1 cellular context compared by ENCODE assay signal in the genomic region with DNA sequence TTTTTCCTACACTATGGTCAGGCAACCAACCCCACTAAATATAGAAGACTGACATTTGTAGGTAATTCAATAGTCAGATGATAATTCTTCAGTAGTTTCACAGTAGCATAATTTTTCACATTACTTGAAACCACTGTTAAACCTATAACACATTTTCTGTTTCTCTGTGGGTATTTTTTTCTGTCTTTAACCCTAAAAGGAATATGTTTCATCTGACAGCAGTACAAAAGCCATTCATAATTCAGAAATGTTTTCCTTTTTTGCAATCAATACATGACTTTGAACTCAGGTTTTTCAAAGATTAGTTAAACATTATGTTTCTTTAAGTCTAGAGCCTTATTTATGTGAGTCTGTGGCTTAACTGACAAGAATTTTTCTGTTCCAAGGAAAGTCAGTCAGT.
TF ChIP-seq lines count a peak whose summit lies in the region.

No MANE protein-coding gene starts in this region.

TF ChIP-seq in HepG2, 621 proteins besides CTCF, POLR2A, EP300 and RAD21 (continued from another document and continues in another):
- TF ChIP-seq, protein P1, sequence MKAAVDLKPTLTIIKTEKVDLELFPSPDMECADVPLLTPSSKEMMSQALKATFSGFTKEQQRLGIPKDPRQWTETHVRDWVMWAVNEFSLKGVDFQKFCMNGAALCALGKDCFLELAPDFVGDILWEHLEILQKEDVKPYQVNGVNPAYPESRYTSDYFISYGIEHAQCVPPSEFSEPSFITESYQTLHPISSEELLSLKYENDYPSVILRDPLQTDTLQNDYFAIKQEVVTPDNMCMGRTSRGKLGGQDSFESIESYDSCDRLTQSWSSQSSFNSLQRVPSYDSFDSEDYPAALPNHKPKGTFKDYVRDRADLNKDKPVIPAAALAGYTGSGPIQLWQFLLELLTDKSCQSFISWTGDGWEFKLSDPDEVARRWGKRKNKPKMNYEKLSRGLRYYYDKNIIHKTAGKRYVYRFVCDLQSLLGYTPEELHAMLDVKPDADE (CRISPR knock-in tag; IDR thresholded peaks at IDR 0.05) = no peak
- TF ChIP-seq, protein P2, sequence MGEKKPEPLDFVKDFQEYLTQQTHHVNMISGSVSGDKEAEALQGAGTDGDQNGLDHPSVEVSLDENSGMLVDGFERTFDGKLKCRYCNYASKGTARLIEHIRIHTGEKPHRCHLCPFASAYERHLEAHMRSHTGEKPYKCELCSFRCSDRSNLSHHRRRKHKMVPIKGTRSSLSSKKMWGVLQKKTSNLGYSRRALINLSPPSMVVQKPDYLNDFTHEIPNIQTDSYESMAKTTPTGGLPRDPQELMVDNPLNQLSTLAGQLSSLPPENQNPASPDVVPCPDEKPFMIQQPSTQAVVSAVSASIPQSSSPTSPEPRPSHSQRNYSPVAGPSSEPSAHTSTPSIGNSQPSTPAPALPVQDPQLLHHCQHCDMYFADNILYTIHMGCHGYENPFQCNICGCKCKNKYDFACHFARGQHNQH (CRISPR knock-in tag; IDR thresholded peaks at IDR 0.05) = no peak; the same call in 1 of the 2 replicates
- TF ChIP-seq MED1 (CRISPR knock-in tag; IDR thresholded peaks at IDR 0.05) (peak; percentile 33; the same call in 1 of the 2 replicates), THAP11 (CRISPR knock-in tag; IDR thresholded peaks at IDR 0.05) (peak; percentile 49; the same call in 1 of the 2 replicates), KDM6A (CRISPR knock-in tag; IDR thresholded peaks at IDR 0.05; ENCODE audit: low read depth) (peak; percentile 84; the same call in 1 of the 2 replicates), ZNF317 (CRISPR knock-in tag; IDR thresholded peaks at IDR 0.05) (no peak), RNF2 (conservative IDR thresholded peaks at IDR 0.05; ENCODE audit: low read depth) (no peak), ZNF761 (CRISPR knock-in tag; conservative IDR thresholded peaks at IDR 0.05) (no peak), KDM1A (CRISPR knock-in tag; IDR thresholded peaks at IDR 0.05) (no peak), REXO4 (CRISPR knock-in tag; IDR thresholded peaks at IDR 0.05; ENCODE audit: borderline replicate concordance) (no peak), NR2F2 (IDR thresholded peaks at IDR 0.05; ENCODE audit: borderline replicate concordance, low read depth) (no peak), FOXJ3 (CRISPR knock-in tag; IDR thresholded peaks at IDR 0.05; ENCODE audit: borderline replicate concordance) (peak; percentile 84; the same call in 1 of the 2 replicates), FOXA3 (CRISPR knock-in tag; IDR thresholded peaks at IDR 0.05) (peak; percentile 66), LCORL (IDR thresholded peaks at IDR 0.05) (no peak), LCORL (CRISPR knock-in tag; IDR thresholded peaks at IDR 0.05) (no peak), SRY (CRISPR knock-in tag; IDR thresholded peaks at IDR 0.05) (no peak), ZNF607 (CRISPR knock-in tag; IDR thresholded peaks at IDR 0.05; ENCODE audit: borderline replicate concordance) (no peak), HES4 (CRISPR knock-in tag; IDR thresholded peaks at IDR 0.05; ENCODE audit: borderline replicate concordance) (no peak), SSRP1 (CRISPR knock-in tag; IDR thresholded peaks at IDR 0.05) (0 out of 2 replicates have a peak, but pooled peaks have one; percentile 81), BCL6 (CRISPR knock-in tag; IDR thresholded peaks at IDR 0.05) (peak; percentile 84), TAF15 (IDR thresholded peaks at IDR 0.05; ENCODE audit: low read depth, low read length, poor library complexity, severe bottlenecking) (no peak), HMGA1 (CRISPR knock-in tag; conservative IDR thresholded peaks at IDR 0.05) (no peak), ZNF569 (CRISPR knock-in tag; IDR thresholded peaks at IDR 0.05; ENCODE audit: borderline replicate concordance) (no peak), MIER3 (CRISPR knock-in tag; IDR thresholded peaks at IDR 0.05; ENCODE audit: borderline replicate concordance) (peak; percentile 59; the same call in 1 of the 2 replicates), ATAD3A (CRISPR knock-in tag; IDR thresholded peaks at IDR 0.05) (no peak), CHCHD3 (CRISPR knock-in tag; IDR thresholded peaks at IDR 0.05) (no peak), ZNF230 (CRISPR knock-in tag; IDR thresholded peaks at IDR 0.05) (no peak), ZNF326 (CRISPR knock-in tag; IDR thresholded peaks at IDR 0.05; ENCODE audit: borderline replicate concordance) (no peak), ZSCAN20 (CRISPR knock-in tag; IDR thresholded peaks at IDR 0.05; ENCODE audit: borderline replicate concordance) (no peak), ZNF614 (CRISPR knock-in tag; IDR thresholded peaks at IDR 0.05; ENCODE audit: borderline replicate concordance) (0 out of 2 replicates have a peak, but pooled peaks have one; percentile 18), NFE2L1 (CRISPR knock-in tag; IDR thresholded peaks at IDR 0.05; ENCODE audit: borderline replicate concordance) (no peak), KAT8 (CRISPR knock-in tag; IDR thresholded peaks at IDR 0.05) (peak; percentile 50; the same call in 1 of the 2 replicates), TOE1 (CRISPR knock-in tag; IDR thresholded peaks at IDR 0.05) (no peak)
- TF ChIP-seq, protein P3, sequence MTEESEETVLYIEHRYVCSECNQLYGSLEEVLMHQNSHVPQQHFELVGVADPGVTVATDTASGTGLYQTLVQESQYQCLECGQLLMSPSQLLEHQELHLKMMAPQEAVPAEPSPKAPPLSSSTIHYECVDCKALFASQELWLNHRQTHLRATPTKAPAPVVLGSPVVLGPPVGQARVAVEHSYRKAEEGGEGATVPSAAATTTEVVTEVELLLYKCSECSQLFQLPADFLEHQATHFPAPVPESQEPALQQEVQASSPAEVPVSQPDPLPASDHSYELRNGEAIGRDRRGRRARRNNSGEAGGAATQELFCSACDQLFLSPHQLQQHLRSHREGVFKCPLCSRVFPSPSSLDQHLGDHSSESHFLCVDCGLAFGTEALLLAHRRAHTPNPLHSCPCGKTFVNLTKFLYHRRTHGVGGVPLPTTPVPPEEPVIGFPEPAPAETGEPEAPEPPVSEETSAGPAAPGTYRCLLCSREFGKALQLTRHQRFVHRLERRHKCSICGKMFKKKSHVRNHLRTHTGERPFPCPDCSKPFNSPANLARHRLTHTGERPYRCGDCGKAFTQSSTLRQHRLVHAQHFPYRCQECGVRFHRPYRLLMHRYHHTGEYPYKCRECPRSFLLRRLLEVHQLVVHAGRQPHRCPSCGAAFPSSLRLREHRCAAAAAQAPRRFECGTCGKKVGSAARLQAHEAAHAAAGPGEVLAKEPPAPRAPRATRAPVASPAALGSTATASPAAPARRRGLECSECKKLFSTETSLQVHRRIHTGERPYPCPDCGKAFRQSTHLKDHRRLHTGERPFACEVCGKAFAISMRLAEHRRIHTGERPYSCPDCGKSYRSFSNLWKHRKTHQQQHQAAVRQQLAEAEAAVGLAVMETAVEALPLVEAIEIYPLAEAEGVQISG (CRISPR knock-in tag; IDR thresholded peaks at IDR 0.05) = no peak
- TF ChIP-seq, protein P4, sequence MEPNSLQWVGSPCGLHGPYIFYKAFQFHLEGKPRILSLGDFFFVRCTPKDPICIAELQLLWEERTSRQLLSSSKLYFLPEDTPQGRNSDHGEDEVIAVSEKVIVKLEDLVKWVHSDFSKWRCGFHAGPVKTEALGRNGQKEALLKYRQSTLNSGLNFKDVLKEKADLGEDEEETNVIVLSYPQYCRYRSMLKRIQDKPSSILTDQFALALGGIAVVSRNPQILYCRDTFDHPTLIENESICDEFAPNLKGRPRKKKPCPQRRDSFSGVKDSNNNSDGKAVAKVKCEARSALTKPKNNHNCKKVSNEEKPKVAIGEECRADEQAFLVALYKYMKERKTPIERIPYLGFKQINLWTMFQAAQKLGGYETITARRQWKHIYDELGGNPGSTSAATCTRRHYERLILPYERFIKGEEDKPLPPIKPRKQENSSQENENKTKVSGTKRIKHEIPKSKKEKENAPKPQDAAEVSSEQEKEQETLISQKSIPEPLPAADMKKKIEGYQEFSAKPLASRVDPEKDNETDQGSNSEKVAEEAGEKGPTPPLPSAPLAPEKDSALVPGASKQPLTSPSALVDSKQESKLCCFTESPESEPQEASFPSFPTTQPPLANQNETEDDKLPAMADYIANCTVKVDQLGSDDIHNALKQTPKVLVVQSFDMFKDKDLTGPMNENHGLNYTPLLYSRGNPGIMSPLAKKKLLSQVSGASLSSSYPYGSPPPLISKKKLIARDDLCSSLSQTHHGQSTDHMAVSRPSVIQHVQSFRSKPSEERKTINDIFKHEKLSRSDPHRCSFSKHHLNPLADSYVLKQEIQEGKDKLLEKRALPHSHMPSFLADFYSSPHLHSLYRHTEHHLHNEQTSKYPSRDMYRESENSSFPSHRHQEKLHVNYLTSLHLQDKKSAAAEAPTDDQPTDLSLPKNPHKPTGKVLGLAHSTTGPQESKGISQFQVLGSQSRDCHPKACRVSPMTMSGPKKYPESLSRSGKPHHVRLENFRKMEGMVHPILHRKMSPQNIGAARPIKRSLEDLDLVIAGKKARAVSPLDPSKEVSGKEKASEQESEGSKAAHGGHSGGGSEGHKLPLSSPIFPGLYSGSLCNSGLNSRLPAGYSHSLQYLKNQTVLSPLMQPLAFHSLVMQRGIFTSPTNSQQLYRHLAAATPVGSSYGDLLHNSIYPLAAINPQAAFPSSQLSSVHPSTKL (CRISPR knock-in tag; IDR thresholded peaks at IDR 0.05) = peak; percentile 96
- TF ChIP-seq, protein P5, sequence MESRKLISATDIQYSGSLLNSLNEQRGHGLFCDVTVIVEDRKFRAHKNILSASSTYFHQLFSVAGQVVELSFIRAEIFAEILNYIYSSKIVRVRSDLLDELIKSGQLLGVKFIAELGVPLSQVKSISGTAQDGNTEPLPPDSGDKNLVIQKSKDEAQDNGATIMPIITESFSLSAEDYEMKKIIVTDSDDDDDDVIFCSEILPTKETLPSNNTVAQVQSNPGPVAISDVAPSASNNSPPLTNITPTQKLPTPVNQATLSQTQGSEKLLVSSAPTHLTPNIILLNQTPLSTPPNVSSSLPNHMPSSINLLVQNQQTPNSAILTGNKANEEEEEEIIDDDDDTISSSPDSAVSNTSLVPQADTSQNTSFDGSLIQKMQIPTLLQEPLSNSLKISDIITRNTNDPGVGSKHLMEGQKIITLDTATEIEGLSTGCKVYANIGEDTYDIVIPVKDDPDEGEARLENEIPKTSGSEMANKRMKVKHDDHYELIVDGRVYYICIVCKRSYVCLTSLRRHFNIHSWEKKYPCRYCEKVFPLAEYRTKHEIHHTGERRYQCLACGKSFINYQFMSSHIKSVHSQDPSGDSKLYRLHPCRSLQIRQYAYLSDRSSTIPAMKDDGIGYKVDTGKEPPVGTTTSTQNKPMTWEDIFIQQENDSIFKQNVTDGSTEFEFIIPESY (CRISPR knock-in tag; IDR thresholded peaks at IDR 0.05) = no peak
- TF ChIP-seq, protein P6, sequence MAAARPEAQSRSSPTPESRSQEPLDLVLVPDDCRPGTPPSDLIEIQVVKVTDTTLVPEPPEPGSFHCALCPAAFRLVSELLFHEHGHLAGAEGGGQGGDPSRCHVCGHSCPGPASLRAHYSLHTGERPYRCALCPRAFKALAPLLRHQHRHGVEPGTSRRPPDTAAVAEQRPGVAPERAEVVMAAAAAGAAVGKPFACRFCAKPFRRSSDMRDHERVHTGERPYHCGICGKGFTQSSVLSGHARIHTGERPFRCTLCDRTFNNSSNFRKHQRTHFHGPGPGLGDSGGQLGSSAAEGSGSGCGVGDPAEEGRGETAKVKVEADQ (CRISPR knock-in tag; IDR thresholded peaks at IDR 0.05; ENCODE audit: borderline replicate concordance) = no peak
- TF ChIP-seq, protein P7, sequence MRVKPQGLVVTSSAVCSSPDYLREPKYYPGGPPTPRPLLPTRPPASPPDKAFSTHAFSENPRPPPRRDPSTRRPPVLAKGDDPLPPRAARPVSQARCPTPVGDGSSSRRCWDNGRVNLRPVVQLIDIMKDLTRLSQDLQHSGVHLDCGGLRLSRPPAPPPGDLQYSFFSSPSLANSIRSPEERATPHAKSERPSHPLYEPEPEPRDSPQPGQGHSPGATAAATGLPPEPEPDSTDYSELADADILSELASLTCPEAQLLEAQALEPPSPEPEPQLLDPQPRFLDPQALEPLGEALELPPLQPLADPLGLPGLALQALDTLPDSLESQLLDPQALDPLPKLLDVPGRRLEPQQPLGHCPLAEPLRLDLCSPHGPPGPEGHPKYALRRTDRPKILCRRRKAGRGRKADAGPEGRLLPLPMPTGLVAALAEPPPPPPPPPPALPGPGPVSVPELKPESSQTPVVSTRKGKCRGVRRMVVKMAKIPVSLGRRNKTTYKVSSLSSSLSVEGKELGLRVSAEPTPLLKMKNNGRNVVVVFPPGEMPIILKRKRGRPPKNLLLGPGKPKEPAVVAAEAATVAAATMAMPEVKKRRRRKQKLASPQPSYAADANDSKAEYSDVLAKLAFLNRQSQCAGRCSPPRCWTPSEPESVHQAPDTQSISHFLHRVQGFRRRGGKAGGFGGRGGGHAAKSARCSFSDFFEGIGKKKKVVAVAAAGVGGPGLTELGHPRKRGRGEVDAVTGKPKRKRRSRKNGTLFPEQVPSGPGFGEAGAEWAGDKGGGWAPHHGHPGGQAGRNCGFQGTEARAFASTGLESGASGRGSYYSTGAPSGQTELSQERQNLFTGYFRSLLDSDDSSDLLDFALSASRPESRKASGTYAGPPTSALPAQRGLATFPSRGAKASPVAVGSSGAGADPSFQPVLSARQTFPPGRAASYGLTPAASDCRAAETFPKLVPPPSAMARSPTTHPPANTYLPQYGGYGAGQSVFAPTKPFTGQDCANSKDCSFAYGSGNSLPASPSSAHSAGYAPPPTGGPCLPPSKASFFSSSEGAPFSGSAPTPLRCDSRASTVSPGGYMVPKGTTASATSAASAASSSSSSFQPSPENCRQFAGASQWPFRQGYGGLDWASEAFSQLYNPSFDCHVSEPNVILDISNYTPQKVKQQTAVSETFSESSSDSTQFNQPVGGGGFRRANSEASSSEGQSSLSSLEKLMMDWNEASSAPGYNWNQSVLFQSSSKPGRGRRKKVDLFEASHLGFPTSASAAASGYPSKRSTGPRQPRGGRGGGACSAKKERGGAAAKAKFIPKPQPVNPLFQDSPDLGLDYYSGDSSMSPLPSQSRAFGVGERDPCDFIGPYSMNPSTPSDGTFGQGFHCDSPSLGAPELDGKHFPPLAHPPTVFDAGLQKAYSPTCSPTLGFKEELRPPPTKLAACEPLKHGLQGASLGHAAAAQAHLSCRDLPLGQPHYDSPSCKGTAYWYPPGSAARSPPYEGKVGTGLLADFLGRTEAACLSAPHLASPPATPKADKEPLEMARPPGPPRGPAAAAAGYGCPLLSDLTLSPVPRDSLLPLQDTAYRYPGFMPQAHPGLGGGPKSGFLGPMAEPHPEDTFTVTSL (CRISPR knock-in tag; IDR thresholded peaks at IDR 0.05; ENCODE audit: borderline replicate concordance) = peak; percentile 73; the same call in 1 of the 2 replicates
- TF ChIP-seq, protein P8, sequence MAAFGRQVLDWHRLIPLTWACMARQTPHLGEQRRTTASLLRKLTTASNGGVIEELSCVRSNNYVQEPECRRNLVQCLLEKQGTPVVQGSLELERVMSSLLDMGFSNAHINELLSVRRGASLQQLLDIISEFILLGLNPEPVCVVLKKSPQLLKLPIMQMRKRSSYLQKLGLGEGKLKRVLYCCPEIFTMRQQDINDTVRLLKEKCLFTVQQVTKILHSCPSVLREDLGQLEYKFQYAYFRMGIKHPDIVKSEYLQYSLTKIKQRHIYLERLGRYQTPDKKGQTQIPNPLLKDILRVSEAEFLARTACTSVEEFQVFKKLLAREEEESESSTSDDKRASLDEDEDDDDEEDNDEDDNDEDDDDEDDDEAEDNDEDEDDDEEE (CRISPR knock-in tag; IDR thresholded peaks at IDR 0.05) = no peak
- TF ChIP-seq, protein P9, sequence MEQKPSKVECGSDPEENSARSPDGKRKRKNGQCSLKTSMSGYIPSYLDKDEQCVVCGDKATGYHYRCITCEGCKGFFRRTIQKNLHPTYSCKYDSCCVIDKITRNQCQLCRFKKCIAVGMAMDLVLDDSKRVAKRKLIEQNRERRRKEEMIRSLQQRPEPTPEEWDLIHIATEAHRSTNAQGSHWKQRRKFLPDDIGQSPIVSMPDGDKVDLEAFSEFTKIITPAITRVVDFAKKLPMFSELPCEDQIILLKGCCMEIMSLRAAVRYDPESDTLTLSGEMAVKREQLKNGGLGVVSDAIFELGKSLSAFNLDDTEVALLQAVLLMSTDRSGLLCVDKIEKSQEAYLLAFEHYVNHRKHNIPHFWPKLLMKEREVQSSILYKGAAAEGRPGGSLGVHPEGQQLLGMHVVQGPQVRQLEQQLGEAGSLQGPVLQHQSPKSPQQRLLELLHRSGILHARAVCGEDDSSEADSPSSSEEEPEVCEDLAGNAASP (CRISPR knock-in tag; IDR thresholded peaks at IDR 0.05; ENCODE audit: borderline replicate concordance) = no peak
